ENCODE assay signal across 8 cellular contexts in genomic region chr2:213149949-213150314, GRCh38. TPM values are rescaled to one million over a fixed set of nuclear protein-coding genes. Genes with fewer than 3 reads are reported as not detected.
DNase-seq lines count a peak whose midpoint lies in the region; TF ChIP-seq lines count a peak whose summit lies in the region.

No MANE protein-coding gene starts in this region.

- no peak for TF ChIP-seq CTCF in neural crest cell (conservative IDR thresholded peaks at IDR 0.05)

- H3K4me1 Mint-ChIP-seq in neural crest cell, result peaks cover 46% of the 10 kb centered on the region

- H3K9me3 ChIP-seq in BLaER1 treated with 17β-estradiol and CSF1 and Interleukin-3, amounts not matched to agents 10 nM and 100 nM (replicated peaks in 1 of 11), result no peaks in the 10 kb centered on the region
- no peaks in the 10 kb centered on the region for H3K9me3 ChIP-seq in MG63
- no peaks in the 10 kb centered on the region for H3K9me3 ChIP-seq in effector memory CD4-positive, alpha-beta T cell (ENCODE audit: control insufficient read depth, low read length)

- peaks cover 12 to 44% (median 33%) of the 10 kb centered on the region in 10 experiments for H3K4me1 ChIP-seq in BLaER1 treated with 17β-estradiol and CSF1 and Interleukin-3, amounts not matched to agents 10 nM and 100 nM
- H3K4me1 ChIP-seq in effector memory CD4-positive, alpha-beta T cell (ENCODE audit: control insufficient read depth, insufficient read depth, low read length, poor library complexity, severe bottlenecking), result no peaks in the 10 kb centered on the region

- H3K36me3 ChIP-seq in BLaER1 treated with 17β-estradiol and CSF1 and Interleukin-3, amounts not matched to agents 10 nM and 100 nM, result no peaks in the 10 kb centered on the region
- H3K36me3 ChIP-seq in MG63, result peaks cover 5% of the 10 kb centered on the region; the same call in 1 of the 2 replicates
- H3K36me3 ChIP-seq in effector memory CD4-positive, alpha-beta T cell (ENCODE audit: control insufficient read depth, insufficient read depth, low read length), result no peaks in the 10 kb centered on the region

- DNase-seq in MG63 (no peak), neural crest cell (ENCODE audit: low read depth, low spot score) (no peak), NCI-H510A (lab: John Stamatoyannopoulos, UW) (no peak), HK-2 (ENCODE audit: unreplicated experiment) (no peak), NCI-H146 treated with DMSO at 0.1 percent for 48 hours (lab: John Stamatoyannopoulos, UW; ENCODE audit: unreplicated experiment) (no peak), hypothalamus (lab: John Stamatoyannopoulos, UW) (no peak)
- no peak for DNase-seq in effector memory CD4-positive, alpha-beta T cell

- H3K27ac Mint-ChIP-seq in neural crest cell (ENCODE audit: unreplicated experiment), result peak overlapping the region; percentile 75

- H3K9me3 Mint-ChIP-seq in neural crest cell, result no peaks in the 10 kb centered on the region

- peak overlapping the region; percentile 17 to 58 (median 42); a peak in 11 of 22 replicates for H3K27ac ChIP-seq in BLaER1 treated with 17β-estradiol and CSF1 and Interleukin-3, amounts not matched to agents 10 nM and 100 nM
- H3K27ac ChIP-seq in effector memory CD4-positive, alpha-beta T cell (ENCODE audit: insufficient read depth, low read length, poor library complexity, severe bottlenecking), result peak overlapping the region; percentile 32

- peak overlapping the region; percentile 95 for H3K4me3 Mint-ChIP-seq in neural crest cell

- H3K4me3 ChIP-seq in BLaER1 treated with 17β-estradiol and CSF1 and Interleukin-3, amounts not matched to agents 10 nM and 100 nM, result peak overlapping the region; percentile 58 to 92 (median 82)
- H3K4me3 ChIP-seq in MG63, result peak overlapping the region; percentile 62
- H3K4me3 ChIP-seq in effector memory CD4-positive, alpha-beta T cell (ENCODE audit: insufficient read depth, low read depth, low read length, poor library complexity, severe bottlenecking), result peak overlapping the region; percentile 43

- H3K9ac ChIP-seq in BLaER1 treated with 17β-estradiol and CSF1 and Interleukin-3, amounts not matched to agents 10 nM and 100 nM, result peak overlapping the region; percentile 49 to 85 (median 76)

- H3K4me2 ChIP-seq in BLaER1 treated with 17β-estradiol and CSF1 and Interleukin-3, amounts not matched to agents 10 nM and 100 nM, result peak overlapping the region; percentile 74 to 94 (median 84)

- H3K27me3 Mint-ChIP-seq in neural crest cell (ENCODE audit: low read depth), result peaks cover 3% of the 10 kb centered on the region

- no peaks in the 10 kb centered on the region for H3K36me3 Mint-ChIP-seq in neural crest cell (ENCODE audit: low read depth)

- H4K20me1 ChIP-seq in BLaER1 treated with 17β-estradiol and CSF1 and Interleukin-3, amounts not matched to agents 10 nM and 100 nM, result no peaks in the 10 kb centered on the region

- H3K27me3 ChIP-seq in BLaER1 treated with 17β-estradiol and CSF1 and Interleukin-3, amounts not matched to agents 10 nM and 100 nM, result peaks cover 0 to 24% (median 11%) of the 10 kb centered on the region in 11 experiments; a peak in 11 of 22 replicates
- no peaks in the 10 kb centered on the region for H3K27me3 ChIP-seq in MG63
- no peaks in the 10 kb centered on the region for H3K27me3 ChIP-seq in effector memory CD4-positive, alpha-beta T cell (replicated peaks; ENCODE audit: control insufficient read depth, insufficient read depth, low read length, poor library complexity, severe bottlenecking)

RNA-seq across cellular contexts. Expression of gene IKZF2, which starts 1.5 kb away (rescaled TPM):
- 2.5 and 5.2 TPM in 2 replicates for total RNA-seq in MG63 (2014; rRNA removed; shearing (Covaris generic); ENCODE audit: low replicate concordance)
- 7.3 and 7.6 TPM in 2 replicates for total RNA-seq in neural crest cell
